ENCODE assay signal across 8 cellular contexts in the genomic region with DNA sequence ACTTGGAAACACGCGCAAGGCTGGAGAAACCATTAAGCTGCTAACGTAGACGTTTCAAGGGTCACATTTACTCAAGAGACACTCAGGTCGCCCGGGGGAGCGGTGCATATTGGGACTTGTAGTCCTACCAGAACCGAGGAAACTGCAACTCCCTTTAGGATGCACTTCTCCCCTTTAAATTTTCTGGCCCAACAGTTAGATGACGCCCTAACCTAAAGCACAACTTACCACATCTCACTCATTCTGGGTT. TPM values are rescaled to one million over a fixed set of nuclear protein-coding genes. Genes with fewer than 3 reads are reported as not detected.
DNase-seq lines count a peak whose midpoint lies in the region; ATAC-seq and TF ChIP-seq lines count a peak whose summit lies in the region.

No MANE protein-coding gene starts in this region.

- H3K27ac Mint-ChIP-seq in GM23338, result peak overlapping the region; percentile 97

- TF ChIP-seq CTCF in GM23338 (conservative IDR thresholded peaks at IDR 0.05; ENCODE audit: low read depth in 2 of 2), result 0 out of 4 replicates have a peak, but pooled peaks of 1 of the 2 experiments have one; percentile 4

- DNase-seq in NCI-H345 treated with DMSO at 0.1 percent for 48 hours (lab: John Stamatoyannopoulos, UW; ENCODE audit: unreplicated experiment), result peak; percentile 87
- no peak for DNase-seq in NCI-H345 (lab: John Stamatoyannopoulos, UW)
- peak; percentile 93 for DNase-seq in GM23338 (ENCODE audit: low spot score)
- peak; percentile 55 to 64 for DNase-seq in stimulated activated CD8-positive, alpha-beta memory T cell treated with anti-CD3 and anti-CD28 coated beads, Interleukin-2, amount 100 ng/mL, for 48 hours (ENCODE audit: low read depth in 2 of 2)
- DNase-seq in GOT3 (lab: John Stamatoyannopoulos, UW), result no peak

- H3K4me3 ChIP-seq in GM23338, result peak overlapping the region; percentile 80
- H3K4me3 ChIP-seq in iPS-20b (ENCODE audit: low read length), result peak overlapping the region; percentile 89

- peaks cover 7% of the 10 kb centered on the region for H3K27me3 Mint-ChIP-seq in GM23338 (ENCODE audit: insufficient read depth, low read depth, poor library complexity)

- H3K4me3 Mint-ChIP-seq in GM23338, result peak overlapping the region; percentile 85

- peaks cover 24% of the 10 kb centered on the region for H3K4me1 Mint-ChIP-seq in GM23338

- peak overlapping the region; percentile 73 for H3K4me2 ChIP-seq in GM23338

- peak; percentile 59 for ATAC-seq in GM23338

- H2AFZ ChIP-seq in GM23338, result peak overlapping the region; percentile 3; the same call in 1 of the 2 replicates

- H3K9ac ChIP-seq in iPS-20b (ENCODE audit: low read depth, low read length), result peak overlapping the region; percentile 89

- H3K4me1 ChIP-seq in GM23338 (ENCODE audit: insufficient read depth) (peaks cover 27% of the 10 kb centered on the region), iPS-20b (ENCODE audit: insufficient read depth, low read length) (peaks cover 13% of the 10 kb centered on the region; the same call in 1 of the 2 replicates)

- no peaks in the 10 kb centered on the region for H3K36me3 Mint-ChIP-seq in GM23338 (ENCODE audit: low read depth)

- H3K9me2 ChIP-seq in GM23338 (ENCODE audit: insufficient read depth), result no peaks in the 10 kb centered on the region

- peak overlapping the region; percentile 88 for H3K27ac ChIP-seq in GM23338 (ENCODE audit: low read depth)
- peak overlapping the region; percentile 76 for H3K27ac ChIP-seq in KOPT-K1 (ENCODE audit: low read depth, low read length, poor library complexity, severe bottlenecking)
- H3K27ac ChIP-seq in adipose tissue (ENCODE audit: low read depth, low read length), result peak overlapping the region; percentile 95
- peak overlapping the region; percentile 73 for H3K27ac ChIP-seq in iPS-20b (ENCODE audit: low read length)

- peaks cover 48% of the 10 kb centered on the region for H3K79me2 ChIP-seq in GM23338 (replicated peaks; ENCODE audit: insufficient read depth)

- no peaks in the 10 kb centered on the region for H3K27me3 ChIP-seq in GM23338 (ENCODE audit: insufficient read depth)
- H3K27me3 ChIP-seq in iPS-20b (ENCODE audit: insufficient read depth, low read length), result no peaks in the 10 kb centered on the region

- H3K36me3 ChIP-seq in GM23338 (ENCODE audit: insufficient read depth) (no peaks in the 10 kb centered on the region), KOPT-K1 (ENCODE audit: insufficient read depth, low read length) (no peaks in the 10 kb centered on the region), iPS-20b (ENCODE audit: insufficient read depth, low read depth, low read length) (no peaks in the 10 kb centered on the region)

- 0 out of 2 replicates have a peak, but pooled peaks cover 5% of the 10 kb centered on the region for H3F3A ChIP-seq in GM23338 (replicated peaks; ENCODE audit: low read depth)

- H3K9me3 Mint-ChIP-seq in GM23338, result no peaks in the 10 kb centered on the region; the same call in 2 of the 3 replicates

- WGBS in adipose tissue, 3 donors, result 1% methylated on average over 9 of the region's 9 CpGs

- no peaks in the 10 kb centered on the region for H3K9me3 ChIP-seq in KOPT-K1 (ENCODE audit: insufficient read depth, low read length, poor library complexity, severe bottlenecking)
- H3K9me3 ChIP-seq in iPS-20b (ENCODE audit: insufficient read depth, low read depth, low read length), result no peaks in the 10 kb centered on the region

- H4K20me1 ChIP-seq in GM23338 (replicated peaks; ENCODE audit: insufficient read depth), result no peaks in the 10 kb centered on the region

TF ChIP-seq in GM23338, 12 proteins besides CTCF, POLR2A, EP300 and RAD21 (continues in another document):
- TF ChIP-seq STAT1 (IDR thresholded peaks at IDR 0.05; ENCODE audit: unreplicated experiment) (no peak), EZH2 (IDR thresholded peaks at IDR 0.05; ENCODE audit: low read depth, unreplicated experiment) (no peak), CREB1 (CRISPR knock-in tag; IDR thresholded peaks at IDR 0.05; ENCODE audit: low read depth) (no peak), ZNF331 (CRISPR knock-in tag; IDR thresholded peaks at IDR 0.05; ENCODE audit: low read depth) (no peak), JUNB (IDR thresholded peaks at IDR 0.05; ENCODE audit: unreplicated experiment) (no peak), POLR2AphosphoS5 (IDR thresholded peaks at IDR 0.05; ENCODE audit: low read depth) (no peak), ZNF114 (CRISPR knock-in tag; IDR thresholded peaks at IDR 0.05) (no peak)
- TF ChIP-seq, protein P1, sequence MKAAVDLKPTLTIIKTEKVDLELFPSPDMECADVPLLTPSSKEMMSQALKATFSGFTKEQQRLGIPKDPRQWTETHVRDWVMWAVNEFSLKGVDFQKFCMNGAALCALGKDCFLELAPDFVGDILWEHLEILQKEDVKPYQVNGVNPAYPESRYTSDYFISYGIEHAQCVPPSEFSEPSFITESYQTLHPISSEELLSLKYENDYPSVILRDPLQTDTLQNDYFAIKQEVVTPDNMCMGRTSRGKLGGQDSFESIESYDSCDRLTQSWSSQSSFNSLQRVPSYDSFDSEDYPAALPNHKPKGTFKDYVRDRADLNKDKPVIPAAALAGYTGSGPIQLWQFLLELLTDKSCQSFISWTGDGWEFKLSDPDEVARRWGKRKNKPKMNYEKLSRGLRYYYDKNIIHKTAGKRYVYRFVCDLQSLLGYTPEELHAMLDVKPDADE (IDR thresholded peaks at IDR 0.05), result no peak
- TF ChIP-seq, protein P2, sequence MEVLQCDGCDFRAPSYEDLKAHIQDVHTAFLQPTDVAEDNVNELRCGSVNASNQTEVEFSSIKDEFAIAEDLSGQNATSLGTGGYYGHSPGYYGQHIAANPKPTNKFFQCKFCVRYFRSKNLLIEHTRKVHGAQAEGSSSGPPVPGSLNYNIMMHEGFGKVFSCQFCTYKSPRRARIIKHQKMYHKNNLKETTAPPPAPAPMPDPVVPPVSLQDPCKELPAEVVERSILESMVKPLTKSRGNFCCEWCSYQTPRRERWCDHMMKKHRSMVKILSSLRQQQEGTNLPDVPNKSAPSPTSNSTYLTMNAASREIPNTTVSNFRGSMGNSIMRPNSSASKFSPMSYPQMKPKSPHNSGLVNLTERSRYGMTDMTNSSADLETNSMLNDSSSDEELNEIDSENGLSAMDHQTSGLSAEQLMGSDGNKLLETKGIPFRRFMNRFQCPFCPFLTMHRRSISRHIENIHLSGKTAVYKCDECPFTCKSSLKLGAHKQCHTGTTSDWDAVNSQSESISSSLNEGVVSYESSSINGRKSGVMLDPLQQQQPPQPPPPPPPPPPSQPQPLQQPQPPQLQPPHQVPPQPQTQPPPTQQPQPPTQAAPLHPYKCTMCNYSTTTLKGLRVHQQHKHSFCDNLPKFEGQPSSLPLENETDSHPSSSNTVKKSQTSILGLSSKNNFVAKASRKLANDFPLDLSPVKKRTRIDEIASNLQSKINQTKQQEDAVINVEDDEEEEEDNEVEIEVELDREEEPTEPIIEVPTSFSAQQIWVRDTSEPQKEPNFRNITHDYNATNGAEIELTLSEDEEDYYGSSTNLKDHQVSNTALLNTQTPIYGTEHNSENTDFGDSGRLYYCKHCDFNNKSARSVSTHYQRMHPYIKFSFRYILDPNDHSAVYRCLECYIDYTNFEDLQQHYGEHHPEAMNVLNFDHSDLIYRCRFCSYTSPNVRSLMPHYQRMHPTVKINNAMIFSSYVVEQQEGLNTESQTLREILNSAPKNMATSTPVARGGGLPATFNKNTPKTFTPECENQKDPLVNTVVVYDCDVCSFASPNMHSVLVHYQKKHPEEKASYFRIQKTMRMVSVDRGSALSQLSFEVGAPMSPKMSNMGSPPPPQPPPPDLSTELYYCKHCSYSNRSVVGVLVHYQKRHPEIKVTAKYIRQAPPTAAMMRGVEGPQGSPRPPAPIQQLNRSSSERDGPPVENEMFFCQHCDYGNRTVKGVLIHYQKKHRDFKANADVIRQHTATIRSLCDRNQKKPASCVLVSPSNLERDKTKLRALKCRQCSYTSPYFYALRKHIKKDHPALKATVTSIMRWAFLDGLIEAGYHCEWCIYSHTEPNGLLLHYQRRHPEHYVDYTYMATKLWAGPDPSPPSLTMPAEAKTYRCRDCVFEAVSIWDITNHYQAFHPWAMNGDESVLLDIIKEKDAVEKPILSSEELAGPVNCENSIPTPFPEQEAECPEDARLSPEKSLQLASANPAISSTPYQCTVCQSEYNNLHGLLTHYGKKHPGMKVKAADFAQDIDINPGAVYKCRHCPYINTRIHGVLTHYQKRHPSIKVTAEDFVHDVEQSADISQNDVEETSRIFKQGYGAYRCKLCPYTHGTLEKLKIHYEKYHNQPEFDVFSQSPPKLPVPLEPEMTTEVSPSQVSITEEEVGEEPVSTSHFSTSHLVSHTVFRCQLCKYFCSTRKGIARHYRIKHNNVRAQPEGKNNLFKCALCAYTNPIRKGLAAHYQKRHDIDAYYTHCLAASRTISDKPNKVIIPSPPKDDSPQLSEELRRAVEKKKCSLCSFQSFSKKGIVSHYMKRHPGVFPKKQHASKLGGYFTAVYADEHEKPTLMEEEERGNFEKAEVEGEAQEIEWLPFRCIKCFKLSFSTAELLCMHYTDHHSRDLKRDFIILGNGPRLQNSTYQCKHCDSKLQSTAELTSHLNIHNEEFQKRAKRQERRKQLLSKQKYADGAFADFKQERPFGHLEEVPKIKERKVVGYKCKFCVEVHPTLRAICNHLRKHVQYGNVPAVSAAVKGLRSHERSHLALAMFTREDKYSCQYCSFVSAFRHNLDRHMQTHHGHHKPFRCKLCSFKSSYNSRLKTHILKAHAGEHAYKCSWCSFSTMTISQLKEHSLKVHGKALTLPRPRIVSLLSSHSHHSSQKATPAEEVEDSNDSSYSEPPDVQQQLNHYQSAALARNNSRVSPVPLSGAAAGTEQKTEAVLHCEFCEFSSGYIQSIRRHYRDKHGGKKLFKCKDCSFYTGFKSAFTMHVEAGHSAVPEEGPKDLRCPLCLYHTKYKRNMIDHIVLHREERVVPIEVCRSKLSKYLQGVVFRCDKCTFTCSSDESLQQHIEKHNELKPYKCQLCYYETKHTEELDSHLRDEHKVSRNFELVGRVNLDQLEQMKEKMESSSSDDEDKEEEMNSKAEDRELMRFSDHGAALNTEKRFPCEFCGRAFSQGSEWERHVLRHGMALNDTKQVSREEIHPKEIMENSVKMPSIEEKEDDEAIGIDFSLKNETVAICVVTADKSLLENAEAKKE (CRISPR knock-in tag; IDR thresholded peaks at IDR 0.05), result no peak

RNA-seq across cellular contexts. Expression of a gene that starts 0.4 kb away (rescaled TPM):
- 40.5 and 41.7 TPM in 2 replicates for total RNA-seq in GM23338 (2014; rRNA removed; shearing (Covaris generic))
- polyA plus RNA-seq in GM23338 (2016; fragmentation: Nextera tagmentation; extraction: Ambion mirVana), result 28.3 and 28.4 TPM in 2 replicates
- polyA plus RNA-seq in adipose tissue, result 10 to 100 TPM in 1 of 3 donors, 1 to 10 TPM in 2; 8.2 to 10.7 (median 8.9) TPM

Comparison
In these comparisons a context has a peak if more than half of its experiments do, and no peak if none do; other contexts are left out.
1. DNase-seq: peak in NCI-H345 treated with DMSO at 0.1 percent for 48 hours (single experiment), GM23338 (single experiment) and stimulated activated CD8-positive, alpha-beta memory T cell treated with anti-CD3 and anti-CD28 coated beads, Interleukin-2, amount 100 ng/mL, for 48 hours (2 of 2); none in NCI-H345 (single experiment) and GOT3 (single experiment).
2. Peak in every context shown above with its lines, with median percentiles within 50 percentile points of each other: H3K27ac ChIP-seq.